Comparison of ENCODE assay signal across 1 cellular context in the genomic region with DNA sequence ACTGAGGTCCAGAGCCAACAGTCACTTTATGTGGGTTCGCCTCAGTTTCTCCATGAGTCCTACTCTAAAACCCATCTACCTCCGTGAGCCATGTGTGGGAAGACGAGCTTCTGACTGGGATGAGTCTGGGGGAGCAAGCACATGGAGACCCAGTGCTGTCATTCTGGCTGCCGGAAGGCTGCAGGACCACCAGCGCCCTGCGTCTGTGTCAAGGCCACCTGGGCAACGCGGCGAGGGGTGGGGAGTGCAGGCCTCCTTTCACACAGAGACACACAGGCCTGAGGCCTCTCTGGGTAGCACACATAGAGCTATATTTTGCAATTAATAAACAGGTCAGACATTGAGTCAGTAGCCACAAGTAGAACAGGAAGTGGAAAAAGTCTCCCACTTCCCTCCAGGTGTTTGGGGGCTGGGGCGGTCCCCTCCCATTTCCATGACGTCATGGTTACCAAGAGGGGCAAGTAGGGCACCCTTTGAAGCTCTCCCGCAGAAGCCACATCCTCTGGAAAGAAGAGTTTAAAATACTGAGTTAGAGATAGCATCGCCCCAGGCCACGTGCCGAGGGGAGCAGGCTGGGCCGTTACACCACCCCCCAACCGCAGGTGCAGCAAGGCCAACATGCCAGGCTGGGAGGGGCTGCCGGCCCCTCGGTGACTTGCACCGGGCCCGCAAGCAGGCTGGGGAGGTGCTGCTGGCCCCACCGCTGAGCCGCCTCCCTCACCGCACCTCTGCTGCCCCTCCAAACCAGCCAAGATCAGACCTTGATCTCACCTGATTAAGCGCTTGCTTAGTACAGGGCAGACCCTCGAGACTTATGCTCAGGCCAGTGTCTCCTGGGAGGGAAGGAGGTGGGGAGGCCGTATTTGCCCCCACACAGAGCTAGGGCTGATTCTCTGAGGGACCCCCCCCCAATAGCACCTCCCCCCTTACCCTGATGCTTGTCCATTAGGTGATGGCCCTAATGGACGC.
TF ChIP-seq lines count a peak whose summit lies in the region.

No MANE protein-coding gene starts in this region.

TF ChIP-seq in K562, 482 proteins besides CTCF, POLR2A, EP300 and RAD21 (continued from another document and continues in another):
- TF ChIP-seq CHAMP1 (IDR thresholded peaks at IDR 0.05), result no peak
- TF ChIP-seq, protein P1, sequence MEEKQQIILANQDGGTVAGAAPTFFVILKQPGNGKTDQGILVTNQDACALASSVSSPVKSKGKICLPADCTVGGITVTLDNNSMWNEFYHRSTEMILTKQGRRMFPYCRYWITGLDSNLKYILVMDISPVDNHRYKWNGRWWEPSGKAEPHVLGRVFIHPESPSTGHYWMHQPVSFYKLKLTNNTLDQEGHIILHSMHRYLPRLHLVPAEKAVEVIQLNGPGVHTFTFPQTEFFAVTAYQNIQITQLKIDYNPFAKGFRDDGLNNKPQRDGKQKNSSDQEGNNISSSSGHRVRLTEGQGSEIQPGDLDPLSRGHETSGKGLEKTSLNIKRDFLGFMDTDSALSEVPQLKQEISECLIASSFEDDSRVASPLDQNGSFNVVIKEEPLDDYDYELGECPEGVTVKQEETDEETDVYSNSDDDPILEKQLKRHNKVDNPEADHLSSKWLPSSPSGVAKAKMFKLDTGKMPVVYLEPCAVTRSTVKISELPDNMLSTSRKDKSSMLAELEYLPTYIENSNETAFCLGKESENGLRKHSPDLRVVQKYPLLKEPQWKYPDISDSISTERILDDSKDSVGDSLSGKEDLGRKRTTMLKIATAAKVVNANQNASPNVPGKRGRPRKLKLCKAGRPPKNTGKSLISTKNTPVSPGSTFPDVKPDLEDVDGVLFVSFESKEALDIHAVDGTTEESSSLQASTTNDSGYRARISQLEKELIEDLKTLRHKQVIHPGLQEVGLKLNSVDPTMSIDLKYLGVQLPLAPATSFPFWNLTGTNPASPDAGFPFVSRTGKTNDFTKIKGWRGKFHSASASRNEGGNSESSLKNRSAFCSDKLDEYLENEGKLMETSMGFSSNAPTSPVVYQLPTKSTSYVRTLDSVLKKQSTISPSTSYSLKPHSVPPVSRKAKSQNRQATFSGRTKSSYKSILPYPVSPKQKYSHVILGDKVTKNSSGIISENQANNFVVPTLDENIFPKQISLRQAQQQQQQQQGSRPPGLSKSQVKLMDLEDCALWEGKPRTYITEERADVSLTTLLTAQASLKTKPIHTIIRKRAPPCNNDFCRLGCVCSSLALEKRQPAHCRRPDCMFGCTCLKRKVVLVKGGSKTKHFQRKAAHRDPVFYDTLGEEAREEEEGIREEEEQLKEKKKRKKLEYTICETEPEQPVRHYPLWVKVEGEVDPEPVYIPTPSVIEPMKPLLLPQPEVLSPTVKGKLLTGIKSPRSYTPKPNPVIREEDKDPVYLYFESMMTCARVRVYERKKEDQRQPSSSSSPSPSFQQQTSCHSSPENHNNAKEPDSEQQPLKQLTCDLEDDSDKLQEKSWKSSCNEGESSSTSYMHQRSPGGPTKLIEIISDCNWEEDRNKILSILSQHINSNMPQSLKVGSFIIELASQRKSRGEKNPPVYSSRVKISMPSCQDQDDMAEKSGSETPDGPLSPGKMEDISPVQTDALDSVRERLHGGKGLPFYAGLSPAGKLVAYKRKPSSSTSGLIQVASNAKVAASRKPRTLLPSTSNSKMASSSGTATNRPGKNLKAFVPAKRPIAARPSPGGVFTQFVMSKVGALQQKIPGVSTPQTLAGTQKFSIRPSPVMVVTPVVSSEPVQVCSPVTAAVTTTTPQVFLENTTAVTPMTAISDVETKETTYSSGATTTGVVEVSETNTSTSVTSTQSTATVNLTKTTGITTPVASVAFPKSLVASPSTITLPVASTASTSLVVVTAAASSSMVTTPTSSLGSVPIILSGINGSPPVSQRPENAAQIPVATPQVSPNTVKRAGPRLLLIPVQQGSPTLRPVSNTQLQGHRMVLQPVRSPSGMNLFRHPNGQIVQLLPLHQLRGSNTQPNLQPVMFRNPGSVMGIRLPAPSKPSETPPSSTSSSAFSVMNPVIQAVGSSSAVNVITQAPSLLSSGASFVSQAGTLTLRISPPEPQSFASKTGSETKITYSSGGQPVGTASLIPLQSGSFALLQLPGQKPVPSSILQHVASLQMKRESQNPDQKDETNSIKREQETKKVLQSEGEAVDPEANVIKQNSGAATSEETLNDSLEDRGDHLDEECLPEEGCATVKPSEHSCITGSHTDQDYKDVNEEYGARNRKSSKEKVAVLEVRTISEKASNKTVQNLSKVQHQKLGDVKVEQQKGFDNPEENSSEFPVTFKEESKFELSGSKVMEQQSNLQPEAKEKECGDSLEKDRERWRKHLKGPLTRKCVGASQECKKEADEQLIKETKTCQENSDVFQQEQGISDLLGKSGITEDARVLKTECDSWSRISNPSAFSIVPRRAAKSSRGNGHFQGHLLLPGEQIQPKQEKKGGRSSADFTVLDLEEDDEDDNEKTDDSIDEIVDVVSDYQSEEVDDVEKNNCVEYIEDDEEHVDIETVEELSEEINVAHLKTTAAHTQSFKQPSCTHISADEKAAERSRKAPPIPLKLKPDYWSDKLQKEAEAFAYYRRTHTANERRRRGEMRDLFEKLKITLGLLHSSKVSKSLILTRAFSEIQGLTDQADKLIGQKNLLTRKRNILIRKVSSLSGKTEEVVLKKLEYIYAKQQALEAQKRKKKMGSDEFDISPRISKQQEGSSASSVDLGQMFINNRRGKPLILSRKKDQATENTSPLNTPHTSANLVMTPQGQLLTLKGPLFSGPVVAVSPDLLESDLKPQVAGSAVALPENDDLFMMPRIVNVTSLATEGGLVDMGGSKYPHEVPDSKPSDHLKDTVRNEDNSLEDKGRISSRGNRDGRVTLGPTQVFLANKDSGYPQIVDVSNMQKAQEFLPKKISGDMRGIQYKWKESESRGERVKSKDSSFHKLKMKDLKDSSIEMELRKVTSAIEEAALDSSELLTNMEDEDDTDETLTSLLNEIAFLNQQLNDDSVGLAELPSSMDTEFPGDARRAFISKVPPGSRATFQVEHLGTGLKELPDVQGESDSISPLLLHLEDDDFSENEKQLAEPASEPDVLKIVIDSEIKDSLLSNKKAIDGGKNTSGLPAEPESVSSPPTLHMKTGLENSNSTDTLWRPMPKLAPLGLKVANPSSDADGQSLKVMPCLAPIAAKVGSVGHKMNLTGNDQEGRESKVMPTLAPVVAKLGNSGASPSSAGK (IDR thresholded peaks at IDR 0.05), result peak; percentile 44
- 0 out of 2 replicates have a peak, but pooled peaks have one; percentile 44 for TF ChIP-seq ZNF311 (CRISPR knock-in tag; IDR thresholded peaks at IDR 0.05)
- no peak for TF ChIP-seq ZNF586 (CRISPR knock-in tag; conservative IDR thresholded peaks at IDR 0.05)
- no peak for TF ChIP-seq ATF1 (CRISPR knock-in tag; IDR thresholded peaks at IDR 0.05)
- peak; percentile 76 for TF ChIP-seq ATF1 (tag; IDR thresholded peaks at IDR 0.05)
- TF ChIP-seq ZNF263 (CRISPR knock-in tag; IDR thresholded peaks at IDR 0.05; ENCODE audit: borderline replicate concordance), result no peak
- no peak for TF ChIP-seq NR1H2 (CRISPR knock-in tag; IDR thresholded peaks at IDR 0.05)
- TF ChIP-seq C11orf30 (IDR thresholded peaks at IDR 0.05; ENCODE audit: low read depth), result no peak
- TF ChIP-seq SIN3A (IDR thresholded peaks at IDR 0.05; ENCODE audit: borderline replicate concordance in 2 of 2, control insufficient read depth in 1 of 2, low read depth in 2 of 2, low read length in 2 of 2), result no peak
- peak; percentile 74; the same call in 1 of the 2 replicates for TF ChIP-seq KLF16 (IDR thresholded peaks at IDR 0.05)
- TF ChIP-seq CCNT2 (IDR thresholded peaks at IDR 0.05; ENCODE audit: borderline replicate concordance, extremely low read depth, insufficient read length, low read depth, low read length), result peak; percentile 17
- TF ChIP-seq ZKSCAN8 (CRISPR knock-in tag; IDR thresholded peaks at IDR 0.05), result no peak
- no peak for TF ChIP-seq ZNF318 (IDR thresholded peaks at IDR 0.05; ENCODE audit: borderline replicate concordance in 1 of 2, low read depth in 1 of 2)
- TF ChIP-seq SPI1 (IDR thresholded peaks at IDR 0.05; ENCODE audit: borderline replicate concordance, low read depth, low read length), result peak; percentile 74
- no peak for TF ChIP-seq ZNF695 (CRISPR knock-in tag; IDR thresholded peaks at IDR 0.05)
- no peak for TF ChIP-seq FOXJ3 (CRISPR knock-in tag; IDR thresholded peaks at IDR 0.05)
- 0 out of 2 replicates have a peak, but pooled peaks have one; percentile 9 for TF ChIP-seq EP400 (IDR thresholded peaks at IDR 0.05)
- TF ChIP-seq DIDO1 (tag; IDR thresholded peaks at IDR 0.05; ENCODE audit: low read depth), result no peak
- TF ChIP-seq ZNF584 (CRISPR knock-in tag; IDR thresholded peaks at IDR 0.05; ENCODE audit: low read depth), result peak; percentile 80; the same call in 1 of the 2 replicates
- TF ChIP-seq RBM14 (IDR thresholded peaks at IDR 0.05; ENCODE audit: borderline replicate concordance, insufficient read depth, low read depth, low read length), result no peak
- TF ChIP-seq USF1 (CRISPR knock-in tag; IDR thresholded peaks at IDR 0.05), result peak; percentile 78
- TF ChIP-seq CSDE1 (IDR thresholded peaks at IDR 0.05), result no peak
- TF ChIP-seq CREM (IDR thresholded peaks at IDR 0.05; ENCODE audit: low read depth), result peak; percentile 90
- no peak for TF ChIP-seq EHMT2 (IDR thresholded peaks at IDR 0.05)
- TF ChIP-seq ZC3H11A (IDR thresholded peaks at IDR 0.05; ENCODE audit: low read depth, low read length), result no peak
- TF ChIP-seq HMG20B (CRISPR knock-in tag; IDR thresholded peaks at IDR 0.05), result no peak
- TF ChIP-seq E2F3 (CRISPR knock-in tag; IDR thresholded peaks at IDR 0.05), result no peak
- TF ChIP-seq SAFB2 (IDR thresholded peaks at IDR 0.05; ENCODE audit: borderline replicate concordance, low read depth, low read length, severe bottlenecking), result no peak
- TF ChIP-seq JUND (IDR thresholded peaks at IDR 0.05; ENCODE audit: borderline replicate concordance, low read depth, low read length), result peak; percentile 69
- no peak for TF ChIP-seq JUND (tag; IDR thresholded peaks at IDR 0.05; ENCODE audit: borderline replicate concordance, low read depth, low read length)
- no peak for TF ChIP-seq ZNF217 (CRISPR knock-in tag; IDR thresholded peaks at IDR 0.05)
